Comparison of ENCODE assay signal across 23 cellular contexts in genomic region chr4:25814737-25815136, GRCh38. TPM values are rescaled to one million over a fixed set of nuclear protein-coding genes. Genes with fewer than 3 reads are reported as not detected.
DNase-seq lines count a peak whose midpoint lies in the region; ATAC-seq and TF ChIP-seq lines count a peak whose summit lies in the region.
"Had no signal": no experiment of that assay in that cellular context is flagged by ENCODE, and none has a peak within 500 bp of the region (broad histone marks: within the 10 kb centered on the region; RNA-seq: fewer than 3 reads in every experiment).

No MANE protein-coding gene starts in this region.

- peak overlapping the region; percentile 91 for H3K18ac ChIP-seq in neuronal stem cell (ENCODE audit: low read length)

- H3K9ac ChIP-seq in neuronal stem cell (ENCODE audit: low read depth, low read length, poor library complexity): no peak overlapping the region

- no peak overlapping the region for H4K8ac ChIP-seq in neuronal stem cell (ENCODE audit: low read depth, low read length)

- CTCF ChIA-PET in MCF 10A (lab: Yijun Ruan, JAX): interaction anchor here (0.8 kb wide), 1 partner anchor 374 kb away, joined by 3 read pairs; no protein-coding TSS in a partner anchor

- H2AFZ ChIP-seq in neuronal stem cell (ENCODE audit: low read length): peak overlapping the region; percentile 3

- H3K27me3 Mint-ChIP-seq in MCF 10A (ENCODE audit: insufficient read depth, unreplicated experiment): no peaks in the 10 kb centered on the region
- H3K27me3 Mint-ChIP-seq in effector memory CD8-positive, alpha-beta T cell: no peaks in the 10 kb centered on the region
- H3K27me3 Mint-ChIP-seq: CD4-positive, alpha-beta memory T cell; dendritic cell treated with granulocyte-macrophage colony-stimulating factor and Interleukin-4, amounts not matched to agents 40 ng/mL and 50 ng/mL, for 4 days; naive thymus-derived CD8-positive, alpha-beta T cell; stimulated activated naive CD8-positive, alpha-beta T cell treated with anti-CD3 and anti-CD28 coated beads, Interleukin-15, amount 100 ng/mL, for 72 hours had no signal

- H3K4ac ChIP-seq in neuronal stem cell (ENCODE audit: low read length): no peak overlapping the region

- POLR2A ChIA-PET in MCF 10A (lab: Yijun Ruan, JAX): no interaction called here

- TF ChIP-seq EP300 in gastroesophageal sphincter (IDR thresholded peaks at IDR 0.05): no peak

- H3K27me3 ChIP-seq in breast epithelium (no peaks in the 10 kb centered on the region), neuronal stem cell (ENCODE audit: control insufficient read depth in 3 of 3, insufficient read depth in 3 of 3, low read depth in 1 of 3, low read length in 3 of 3) (no peaks in the 10 kb centered on the region), gastroesophageal sphincter (no peaks in the 10 kb centered on the region)
- H3K27me3 ChIP-seq: ovary, tibial artery had no signal

- intact Hi-C loops in MCF 10A (cut with micrococcal nuclease): no loop called here
- intact Hi-C loops in breast epithelium (cut with DNase I; ENCODE audit: low total_unique reads): no loop called here

- H3K4me3 ChIP-seq in breast epithelium (no peak overlapping the region), neuronal stem cell (ENCODE audit: low read length in 2 of 2) (no peak overlapping the region), gastroesophageal sphincter (no peak overlapping the region)
- H3K4me3 ChIP-seq: ovary, tibial artery had no signal

- DNase-seq in MCF 10A (ENCODE audit: unreplicated experiment) (peak; percentile 17), breast epithelium (ENCODE audit: low spot score in 2 of 2) (no peak), neuronal stem cell (ENCODE audit: low spot score) (no peak), DMS114 treated with DMSO at 0.1 percent for 48 hours (lab: John Stamatoyannopoulos, UW; ENCODE audit: unreplicated experiment) (no peak), SK-N-DZ (ENCODE audit: low spot score) (no peak)
- no peak for DNase-seq in effector memory CD8-positive, alpha-beta T cell
- DNase-seq in stimulated activated naive CD8-positive, alpha-beta T cell treated with anti-CD3 and anti-CD28 coated beads, Interleukin-15, Interleukin-2, amounts not matched to agents 100 U/mL and 50 U/mL, for 24 hours: no peak
- DNase-seq: activated CD4-positive, alpha-beta T cell treated with anti-CD3 and anti-CD28 coated beads, Interleukin-2, amount 50 U/mL, for 1 hour; activated naive CD4-positive, alpha-beta T cell treated with anti-CD3 and anti-CD28 coated beads for 36 hours; CD4-positive, alpha-beta memory T cell; GF-D8; H7; naive thymus-derived CD8-positive, alpha-beta T cell; NCI-H1105; NCI-H1930; NCI-H2227 treated with DMSO at 0.1 percent for 48 hours; RPMI8226; stimulated activated naive CD8-positive, alpha-beta T cell treated with anti-CD3 and anti-CD28 coated beads, Interleukin-15, amount 100 ng/mL, for 72 hours had no signal

- no peak for TF ChIP-seq POLR2A in breast epithelium (IDR thresholded peaks at IDR 0.05)
- TF ChIP-seq POLR2A in gastroesophageal sphincter (IDR thresholded peaks at IDR 0.05): no peak

- no peak overlapping the region for H3K4me3 Mint-ChIP-seq in MCF 10A (ENCODE audit: unreplicated experiment)
- H3K4me3 Mint-ChIP-seq in effector memory CD8-positive, alpha-beta T cell: no peak overlapping the region
- H3K4me3 Mint-ChIP-seq: activated naive CD4-positive, alpha-beta T cell treated with anti-CD3 and anti-CD28 coated beads for 36 hours; CD4-positive, alpha-beta memory T cell; dendritic cell treated with granulocyte-macrophage colony-stimulating factor and Interleukin-4, amounts not matched to agents 40 ng/mL and 50 ng/mL, for 4 days; naive thymus-derived CD8-positive, alpha-beta T cell; stimulated activated naive CD8-positive, alpha-beta T cell treated with anti-CD3 and anti-CD28 coated beads, Interleukin-15, amount 100 ng/mL, for 72 hours had no signal

- no peak overlapping the region for H4K91ac ChIP-seq in neuronal stem cell (ENCODE audit: low read depth, low read length, poor library complexity)

- H3K27ac ChIP-seq in breast epithelium: no peak overlapping the region
- H3K27ac ChIP-seq in neuronal stem cell (replicated peaks; ENCODE audit: low read length): peak overlapping the region; percentile 60
- no peak overlapping the region for H3K27ac ChIP-seq in gastroesophageal sphincter
- H3K27ac ChIP-seq: 22Rv1, ovary, tibial artery had no signal

- peak overlapping the region; percentile 82 for H2AK5ac ChIP-seq in neuronal stem cell (ENCODE audit: low read depth, low read length)

- no peak overlapping the region for H3K27ac Mint-ChIP-seq in MCF 10A (ENCODE audit: low read depth, unreplicated experiment)
- peak overlapping the region; percentile 4 to 41 for H3K27ac Mint-ChIP-seq in effector memory CD8-positive, alpha-beta T cell
- H3K27ac Mint-ChIP-seq: activated naive CD4-positive, alpha-beta T cell treated with anti-CD3 and anti-CD28 coated beads for 36 hours; dendritic cell treated with granulocyte-macrophage colony-stimulating factor and Interleukin-4, amounts not matched to agents 40 ng/mL and 50 ng/mL, for 4 days; naive thymus-derived CD8-positive, alpha-beta T cell; stimulated activated naive CD8-positive, alpha-beta T cell treated with anti-CD3 and anti-CD28 coated beads, Interleukin-15, amount 100 ng/mL, for 72 hours had no signal

- H3K23ac ChIP-seq in neuronal stem cell (ENCODE audit: low read depth, low read length, poor library complexity): no peak overlapping the region

- TF ChIP-seq CTCF in MCF 10A (IDR thresholded peaks at IDR 0.05; ENCODE audit: unreplicated experiment) (no peak), breast epithelium (IDR thresholded peaks at IDR 0.05) (no peak), gastroesophageal sphincter (IDR thresholded peaks at IDR 0.05) (no peak)

- no peaks in the 10 kb centered on the region for H3K9me3 ChIP-seq in breast epithelium
- H3K9me3 ChIP-seq in neuronal stem cell (replicated peaks in 1 of 2; ENCODE audit: control insufficient read depth in 2 of 2, insufficient read depth in 1 of 2, low read depth in 1 of 2, low read length in 2 of 2): no peaks in the 10 kb centered on the region
- no peaks in the 10 kb centered on the region for H3K9me3 ChIP-seq in gastroesophageal sphincter
- H3K9me3 ChIP-seq: ovary, tibial artery had no signal

- ATAC-seq in effector memory CD8-positive, alpha-beta T cell (replicated peaks): no peak
- no peak for ATAC-seq in gastroesophageal sphincter
- ATAC-seq in stimulated activated naive CD8-positive, alpha-beta T cell treated with anti-CD3 and anti-CD28 coated beads, Interleukin-15, Interleukin-2, amounts not matched to agents 100 U/mL and 50 U/mL, for 24 hours: no peak
- ATAC-seq: naive thymus-derived CD8-positive, alpha-beta T cell; stimulated activated naive CD8-positive, alpha-beta T cell treated with anti-CD3 and anti-CD28 coated beads, Interleukin-15, amount 100 ng/mL, for 72 hours had no signal

- H3K4me1 ChIP-seq in breast epithelium (no peaks in the 10 kb centered on the region), neuronal stem cell (ENCODE audit: control insufficient read depth in 2 of 2, insufficient read depth in 1 of 2, low read depth in 1 of 2, low read length in 2 of 2) (peaks cover 9 to 14% of the 10 kb centered on the region in 2 donors), gastroesophageal sphincter (peaks cover 0 to 23% (median 8%) of the 10 kb centered on the region in 3 donors)

- H3K14ac ChIP-seq in neuronal stem cell (ENCODE audit: low read length): no peak overlapping the region

- peaks cover 6% of the 10 kb centered on the region for H3K36me3 Mint-ChIP-seq in MCF 10A (ENCODE audit: insufficient read depth, unreplicated experiment)
- H3K36me3 Mint-ChIP-seq in effector memory CD8-positive, alpha-beta T cell (ENCODE audit: insufficient read depth): peaks cover 50% of the 10 kb centered on the region

- peaks cover 16% of the 10 kb centered on the region for H3K4me1 Mint-ChIP-seq in MCF 10A (ENCODE audit: insufficient read depth, unreplicated experiment)
- peaks cover 0 to 1% of the 10 kb centered on the region in 2 donors for H3K4me1 Mint-ChIP-seq in effector memory CD8-positive, alpha-beta T cell (ENCODE audit: low read depth in 2 of 2)
- H3K4me1 Mint-ChIP-seq: stimulated activated naive CD8-positive, alpha-beta T cell treated with anti-CD3 and anti-CD28 coated beads, Interleukin-15, amount 100 ng/mL, for 72 hours had no signal

- BruUV-seq in MCF 10A (replicated peaks; lab: Mats Ljungman, UMichigan): no TSS peak

- H3K9me3 Mint-ChIP-seq in MCF 10A (ENCODE audit: unreplicated experiment): no peaks in the 10 kb centered on the region
- H3K9me3 Mint-ChIP-seq in effector memory CD8-positive, alpha-beta T cell: no peaks in the 10 kb centered on the region
- H3K9me3 Mint-ChIP-seq: activated naive CD4-positive, alpha-beta T cell treated with anti-CD3 and anti-CD28 coated beads for 36 hours; CD4-positive, alpha-beta memory T cell; dendritic cell treated with granulocyte-macrophage colony-stimulating factor and Interleukin-4, amounts not matched to agents 40 ng/mL and 50 ng/mL, for 4 days; naive thymus-derived CD8-positive, alpha-beta T cell; stimulated activated naive CD8-positive, alpha-beta T cell treated with anti-CD3 and anti-CD28 coated beads, Interleukin-15, amount 100 ng/mL, for 72 hours had no signal

- H3K4me2 ChIP-seq in neuronal stem cell (ENCODE audit: insufficient read depth, low read length, poor library complexity, severe bottlenecking): no peak overlapping the region

- H2BK120ac ChIP-seq in neuronal stem cell (ENCODE audit: low read depth, low read length): peak overlapping the region; percentile 4

- H3K36me3 ChIP-seq in breast epithelium: no peaks in the 10 kb centered on the region
- H3K36me3 ChIP-seq in neuronal stem cell (replicated peaks in 1 of 2; ENCODE audit: control insufficient read depth in 2 of 2, insufficient read depth in 2 of 2, low read length in 2 of 2): peaks cover 0 to 2% of the 10 kb centered on the region in 2 donors
- no peaks in the 10 kb centered on the region for H3K36me3 ChIP-seq in gastroesophageal sphincter
- H3K36me3 ChIP-seq: ovary, tibial artery had no signal

- peaks cover 2% of the 10 kb centered on the region for H3K79me1 ChIP-seq in neuronal stem cell (ENCODE audit: low read depth, low read length)

- H2BK12ac ChIP-seq in neuronal stem cell (ENCODE audit: low read length): peak overlapping the region; percentile 98

- peak overlapping the region; percentile 14 for H2BK15ac ChIP-seq in neuronal stem cell (ENCODE audit: low read length)

- WGBS in neuronal stem cell (ENCODE audit: extremely low coverage in 2 of 2, insufficient read length in 2 of 2, insufficient replicate concordance in 1 of 2), 2 donors: no CpG with 5 or more reads among the region's 2 CpGs
- WGBS in gastroesophageal sphincter (ENCODE audit: low coverage in 1 of 2), 2 donors: 30 to 33% methylated on average over 1 of the region's 2 CpGs

- H2BK5ac ChIP-seq in neuronal stem cell (ENCODE audit: low read length): no peak overlapping the region

RNA-seq across cellular contexts. Expression of gene SEL1L3, which starts 48.1 kb away (rescaled TPM):
- total RNA-seq in MCF 10A (2022) (28.1 and 49.4 TPM in 2 replicates), breast epithelium (10 to 100 TPM; 10.7 to 15.5 (median 14.7) TPM), gastroesophageal sphincter (10 to 100 TPM in 1 of 4 donors, 1 to 10 TPM in 3; 2.2 to 29.8 (median 5.4) TPM)
- 37.6 TPM for polyA plus RNA-seq in neuronal stem cell (2013, experiment 1 of 2)
- polyA plus RNA-seq in neuronal stem cell (2013, experiment 2 of 2): 34.7 TPM
- 4.0 TPM in 2 replicates for polyA plus RNA-seq in SK-N-DZ (2014; cell fraction: cytosol; rRNA removed)
- polyA plus RNA-seq in SK-N-DZ (2014; cell fraction: nucleus; rRNA removed): 2.9 and 3.0 TPM in 2 replicates
